ENCODE assay signal across 9 cellular contexts in the genomic region with DNA sequence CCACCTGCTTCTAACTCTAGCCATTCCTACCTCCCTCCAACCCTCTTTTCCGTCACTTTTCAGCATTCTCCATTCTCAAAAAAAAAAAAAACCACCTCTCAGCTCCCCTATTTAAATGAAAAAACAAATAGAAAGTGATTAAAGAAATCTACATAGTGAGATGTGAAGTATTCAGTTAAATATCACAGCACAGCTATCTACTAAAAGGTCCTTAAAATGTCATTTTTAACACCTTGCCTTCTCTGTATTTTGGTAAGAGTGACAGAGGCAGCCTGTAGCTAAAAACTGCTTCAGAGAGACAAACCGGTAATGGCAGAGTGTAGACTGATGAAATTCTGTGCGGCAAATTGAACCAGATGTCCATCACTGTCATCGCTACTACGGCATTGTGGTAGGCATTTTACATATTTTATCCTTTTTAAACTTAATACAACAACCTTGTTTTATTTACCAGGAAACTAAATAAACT. TPM values are rescaled to one million over a fixed set of nuclear protein-coding genes. Genes with fewer than 3 reads are reported as not detected.
DNase-seq lines count a peak whose midpoint lies in the region; ATAC-seq and TF ChIP-seq lines count a peak whose summit lies in the region.
"Had no signal": no experiment of that assay in that cellular context is flagged by ENCODE, and none has a peak within 500 bp of the region (broad histone marks: within the 10 kb centered on the region; RNA-seq: fewer than 3 reads in every experiment).

No MANE protein-coding gene starts in this region.

- peak overlapping the region; percentile 77 for H3K27ac ChIP-seq in CD8-positive, alpha-beta T cell (ENCODE audit: low read depth, low read length)

- peaks cover 38% of the 10 kb centered on the region for H3K36me3 Mint-ChIP-seq in CD8-positive, alpha-beta T cell
- H3K36me3 Mint-ChIP-seq in mesothelial cell of epicardium = peaks cover 20% of the 10 kb centered on the region

- peak overlapping the region; percentile 93 for H3K4me3 Mint-ChIP-seq in CD8-positive, alpha-beta T cell
- peak overlapping the region; percentile 86 for H3K4me3 Mint-ChIP-seq in mesothelial cell of epicardium

- peaks cover 3% of the 10 kb centered on the region; the same call in 1 of the 2 replicates for H3F3A ChIP-seq in Loucy (ENCODE audit: low read depth)

- H3K9me3 ChIP-seq in CD8-positive, alpha-beta T cell (ENCODE audit: low read length) = no peaks in the 10 kb centered on the region
- H3K9me3 ChIP-seq in Loucy (ENCODE audit: insufficient read depth, low read depth, low read length) = no peaks in the 10 kb centered on the region

- POLR2A ChIA-PET in CD8-positive, alpha-beta T cell (lab: Charles Lee) = interaction anchor here (0.6 to 2.2 kb wide), 6 partner anchors 8 to 106 kb away, joined by 3 to 11 read pairs (median 4); a partner anchor contains a TSS

- CTCF ChIA-PET in CD8-positive, alpha-beta T cell (lab: Charles Lee) = interaction anchor here (0.7 to 1.6 kb wide), 7 partner anchors 14 to 218 kb away, joined by 3 to 5 read pairs (median 4); no protein-coding TSS in a partner anchor

- H2AFZ ChIP-seq in Loucy (ENCODE audit: low read length) = peak overlapping the region; percentile 99

- H3K4me3 ChIP-seq in CD8-positive, alpha-beta T cell (ENCODE audit: low read depth, low read length) = peak overlapping the region; percentile 51
- H3K4me3 ChIP-seq in Loucy (ENCODE audit: low read length, poor library complexity, severe bottlenecking) = peak overlapping the region; percentile 93
- peak overlapping the region; percentile 73 to 89 for H3K4me3 ChIP-seq in cardiac fibroblast (replicated peaks in 1 of 2; ENCODE audit: low read depth in 2 of 2, low read length in 2 of 2)

- no peaks in the 10 kb centered on the region for H3K27me3 Mint-ChIP-seq in CD8-positive, alpha-beta T cell (ENCODE audit: low read depth)
- H3K27me3 Mint-ChIP-seq in mesothelial cell of epicardium (ENCODE audit: low read depth) = no peaks in the 10 kb centered on the region

- H4K20me1 ChIP-seq in Loucy (ENCODE audit: insufficient read depth, low read length, poor library complexity, severe bottlenecking) = peaks cover 5% of the 10 kb centered on the region

- H3K27me3 ChIP-seq in CD8-positive, alpha-beta T cell (ENCODE audit: insufficient read depth, low read length) = no peaks in the 10 kb centered on the region
- H3K27me3 ChIP-seq in Loucy (ENCODE audit: insufficient read depth, low read length, poor library complexity, severe bottlenecking) = no peaks in the 10 kb centered on the region

- peaks cover 31% of the 10 kb centered on the region for H3K4me1 Mint-ChIP-seq in CD8-positive, alpha-beta T cell (ENCODE audit: low read depth)
- H3K4me1 Mint-ChIP-seq in mesothelial cell of epicardium = peaks cover 11% of the 10 kb centered on the region

- intact Hi-C loops in CD8-positive, alpha-beta T cell (cut with DNase I, micrococcal nuclease) = loop anchor here (1.0 to 2.0 kb wide), 7 partner anchors 8 to 355 kb away; a partner anchor contains a TSS

- H3K9me2 ChIP-seq in Loucy (replicated peaks; ENCODE audit: low read depth, low read length) = no peaks in the 10 kb centered on the region

- H3K36me3 ChIP-seq in CD8-positive, alpha-beta T cell (ENCODE audit: insufficient read depth, low read length) = peaks cover 7% of the 10 kb centered on the region
- no peaks in the 10 kb centered on the region for H3K36me3 ChIP-seq in Loucy (ENCODE audit: insufficient read depth, low read length)

- TF ChIP-seq CTCF in CD8-positive, alpha-beta T cell (IDR thresholded peaks at IDR 0.05) = no peak
- TF ChIP-seq CTCF in Loucy (conservative IDR thresholded peaks at IDR 0.05; ENCODE audit: low read length) = no peak
- TF ChIP-seq CTCF in cardiac fibroblast (IDR thresholded peaks at IDR 0.05; ENCODE audit: low read depth, low read length) = no peak
- TF ChIP-seq CTCF in mesothelial cell of epicardium (IDR thresholded peaks at IDR 0.05; ENCODE audit: unreplicated experiment) = no peak

- H3K79me2 ChIP-seq in Loucy (ENCODE audit: insufficient read depth, low read length) = peaks cover 24% of the 10 kb centered on the region; the same call in 1 of the 2 replicates

- no peak for ATAC-seq in CD8-positive, alpha-beta T cell

- peak overlapping the region; percentile 97 for H3K27ac Mint-ChIP-seq in CD8-positive, alpha-beta T cell
- H3K27ac Mint-ChIP-seq in mesothelial cell of epicardium = peak overlapping the region; percentile 84

- peak overlapping the region; percentile 94 for H3K4me2 ChIP-seq in Loucy (ENCODE audit: low read depth, low read length, poor library complexity, severe bottlenecking)

- peaks cover 18% of the 10 kb centered on the region for H3K4me1 ChIP-seq in CD8-positive, alpha-beta T cell (ENCODE audit: insufficient read depth, low read length)
- peaks cover 25% of the 10 kb centered on the region for H3K4me1 ChIP-seq in Loucy (ENCODE audit: insufficient read depth, low read length, poor library complexity, severe bottlenecking)

- H3K9ac ChIP-seq in Loucy (ENCODE audit: low read depth, low read length, poor library complexity, severe bottlenecking) = peak overlapping the region; percentile 80

- no peaks in the 10 kb centered on the region for H3K9me3 Mint-ChIP-seq in CD8-positive, alpha-beta T cell
- H3K9me3 Mint-ChIP-seq in mesothelial cell of epicardium = no peaks in the 10 kb centered on the region

- no peak for DNase-seq in CD8-positive, alpha-beta T cell
- DNase-seq in cardiac fibroblast (ENCODE audit: low read depth in 2 of 2) (no peak), mesothelial cell of epicardium (ENCODE audit: low spot score in 2 of 2, unreplicated experiment in 2 of 2) (no peak), dedifferentiated amniotic fluid mesenchymal stem cell (ENCODE audit: extremely low spot score) (no peak), anterior cingulate cortex (lab: John Stamatoyannopoulos, UW) (no peak)
- DNase-seq in stimulated activated CD4-positive, alpha-beta T cell treated with anti-CD3 and anti-CD28 coated beads, Interleukin-15, amount 100 ng/mL, for 24 hours = no peak
- no peak for DNase-seq in activated CD4-positive, alpha-beta T cell treated with anti-CD3 and anti-CD28 coated beads, Interleukin-2, amount 50 U/mL, for 1 hour

RNA-seq across cellular contexts. Expression of a gene that starts 0.3 kb away (rescaled TPM):
- 10 to 100 TPM; 35.5 to 36.9 TPM for total RNA-seq in CD8-positive, alpha-beta T cell
- total RNA-seq in mesothelial cell of epicardium = 48.5 to 51.9 TPM (median 50.6 TPM) in 3 replicates

RNA-seq across cellular contexts. Expression of a gene that starts 7.2 kb away (rescaled TPM):
- total RNA-seq in CD8-positive, alpha-beta T cell = 1 to 10 TPM; 4.3 to 5.4 TPM
- 2.9 to 3.5 TPM (median 3.2 TPM) in 3 replicates for total RNA-seq in mesothelial cell of epicardium

RNA-seq across cellular contexts. Expression of a gene that starts 7.6 kb away (rescaled TPM):
- 10 to 100 TPM; 21.7 to 22.7 TPM for total RNA-seq in CD8-positive, alpha-beta T cell
- 31.2 to 35.9 TPM (median 34.0 TPM) in 3 replicates for total RNA-seq in mesothelial cell of epicardium

RNA-seq across cellular contexts. Expression of a gene that starts 39.8 kb away (rescaled TPM):
- total RNA-seq in CD8-positive, alpha-beta T cell = not detected
- 0.49 to 0.74 TPM (median 0.63 TPM) in 3 replicates for total RNA-seq in mesothelial cell of epicardium
- total RNA-seq: RPMI7951 had no signal

RNA-seq across cellular contexts. Expression of a gene that starts 40.8 kb away (rescaled TPM):
- not detected for total RNA-seq in CD8-positive, alpha-beta T cell
- 0.22 to 0.51 TPM (median 0.27 TPM) in 3 replicates for total RNA-seq in mesothelial cell of epicardium
- total RNA-seq: RPMI7951 had no signal
